Comparison of ENCODE assay signal across 8 cellular contexts in genomic region chr7:40329601-40330153, GRCh38.
DNase-seq lines count a peak whose midpoint lies in the region; ATAC-seq and TF ChIP-seq lines count a peak whose summit lies in the region.

No MANE protein-coding gene starts in this region.

- peak; percentile 53 for DNase-seq in A172 (ENCODE audit: low spot score)
- DNase-seq in GM12865 (ENCODE audit: low read depth), result peak; percentile 58
- peak; percentile 39 for DNase-seq in HPDE6-E6E7 (ENCODE audit: extremely low spot score)
- peak in 1 of 10 donors; percentile 25 for DNase-seq in dorsolateral prefrontal cortex
- DNase-seq in mesendoderm, result peak; percentile 55
- DNase-seq in stimulated activated naive CD8-positive, alpha-beta T cell treated with anti-CD3 and anti-CD28 coated beads, Interleukin-15, Interleukin-2, amounts not matched to agents 100 U/mL and 50 U/mL, for 24 hours, result no peak

- no peak overlapping the region for H3K4ac ChIP-seq in mesendoderm (ENCODE audit: low read depth, low read length)

- no peak overlapping the region for H2BK15ac ChIP-seq in mesendoderm (replicated peaks; ENCODE audit: low read depth)

- H3K36me3 ChIP-seq in OCI-LY3 (replicated peaks; ENCODE audit: low read depth, low read length) (no peaks in the 10 kb centered on the region), mesendoderm (ENCODE audit: control insufficient read depth, insufficient read depth, low read length) (no peaks in the 10 kb centered on the region)

- H4K5ac ChIP-seq in mesendoderm (ENCODE audit: low read length), result no peak overlapping the region

- no peak overlapping the region for H3K27ac ChIP-seq in OCI-LY3 (ENCODE audit: low read length)
- H3K27ac ChIP-seq in dorsolateral prefrontal cortex, result peak overlapping the region in 20 of 59 donors; percentile 1 to 75 (median 40)
- no peak overlapping the region for H3K27ac ChIP-seq in mesendoderm (ENCODE audit: low read depth, low read length)

- H4K8ac ChIP-seq in mesendoderm (ENCODE audit: low read depth, low read length), result no peak overlapping the region

- H2AK5ac ChIP-seq in mesendoderm (ENCODE audit: low read length), result no peak overlapping the region

- H3K27me3 ChIP-seq in OCI-LY3 (ENCODE audit: low read depth, low read length) (peaks cover 8% of the 10 kb centered on the region), dorsolateral prefrontal cortex (no peaks in the 10 kb centered on the region), mesendoderm (ENCODE audit: insufficient read depth, low read length, poor library complexity) (no peaks in the 10 kb centered on the region)

- H3K9me3 ChIP-seq in OCI-LY3 (ENCODE audit: insufficient read depth, low read length), result no peaks in the 10 kb centered on the region

- no peaks in the 10 kb centered on the region for H4K20me1 ChIP-seq in OCI-LY3 (ENCODE audit: insufficient read depth, low read length)

- no peak overlapping the region for H2AFZ ChIP-seq in OCI-LY3 (ENCODE audit: low read depth, low read length)

- TF ChIP-seq CTCF in GM12865 (IDR thresholded peaks at IDR 0.05; ENCODE audit: insufficient read depth, low read depth, low read length, missing control alignments), result peak; percentile 64
- TF ChIP-seq CTCF in OCI-LY3 (IDR thresholded peaks at IDR 0.05; ENCODE audit: low read depth, low read length), result peak; percentile 75
- peak; percentile 70 to 92 (median 84) for TF ChIP-seq CTCF in dorsolateral prefrontal cortex (IDR thresholded peaks at IDR 0.05 in 54 of 56, conservative IDR thresholded peaks at IDR 0.05 in 2 of 56; ENCODE audit: low read depth in 1 of 56, partially characterized antibody in 56 of 56)

- no peak overlapping the region for H2BK5ac ChIP-seq in mesendoderm (ENCODE audit: low read length)

- no peaks in the 10 kb centered on the region for H3K79me2 ChIP-seq in OCI-LY3 (ENCODE audit: low read length)
- no peaks in the 10 kb centered on the region for H3K79me2 ChIP-seq in mesendoderm (ENCODE audit: control insufficient read depth, insufficient read depth, low read length)

- H3K56ac ChIP-seq in mesendoderm (ENCODE audit: low read length), result no peak overlapping the region

- no peaks in the 10 kb centered on the region for H3K79me1 ChIP-seq in mesendoderm (ENCODE audit: low read length)

- H3K4me3 ChIP-seq in GM12865 (ENCODE audit: low read depth, low read length) (no peak overlapping the region), OCI-LY3 (ENCODE audit: low read length) (no peak overlapping the region), dorsolateral prefrontal cortex (no peak overlapping the region), mesendoderm (ENCODE audit: low read length) (no peak overlapping the region)

- H3K23ac ChIP-seq in mesendoderm (ENCODE audit: low read length), result no peak overlapping the region

- H3K9ac ChIP-seq in OCI-LY3 (ENCODE audit: low read length) (no peak overlapping the region), mesendoderm (ENCODE audit: low read length) (no peak overlapping the region)

- no peak overlapping the region for H2BK120ac ChIP-seq in mesendoderm (ENCODE audit: low read depth, low read length)

- H3K18ac ChIP-seq in mesendoderm (ENCODE audit: low read length), result no peak overlapping the region

- WGBS in mesendoderm (ENCODE audit: extremely low coverage, insufficient coverage, low lambda C conversion rate), result no CpG with 5 or more reads among the region's 1 CpG

- intact Hi-C loops in dorsolateral prefrontal cortex (cut with DNase I), result loop anchor here (2.0 to 10.0 kb wide), 6 partner anchors 275 to 1405 kb away; partner anchors contain the start of gene INHBA (in 1 of the 2)

- no peak for ATAC-seq in HG03045 (IDR thresholded peaks at IDR 0.05; ENCODE audit: unreplicated experiment)
- no peak for ATAC-seq in stimulated activated naive CD8-positive, alpha-beta T cell treated with anti-CD3 and anti-CD28 coated beads, Interleukin-15, Interleukin-2, amounts not matched to agents 100 U/mL and 50 U/mL, for 24 hours

- H3K4me1 ChIP-seq in OCI-LY3 (ENCODE audit: low read length) (no peaks in the 10 kb centered on the region), mesendoderm (ENCODE audit: control insufficient read depth, low read depth, low read length) (no peaks in the 10 kb centered on the region)

- H3K4me2 ChIP-seq in OCI-LY3 (ENCODE audit: low read length) (no peak overlapping the region), mesendoderm (ENCODE audit: low read length) (no peak overlapping the region)
